In genomic region chr14:50985124-50985815, GRCh38 we compare ENCODE assay signal across 1 cellular context.
TF ChIP-seq lines count a peak whose summit lies in the region.

No MANE protein-coding gene starts in this region.

TF ChIP-seq in A549, 52 proteins besides CTCF, POLR2A, EP300 and RAD21:
- TF ChIP-seq GATA3 (IDR thresholded peaks at IDR 0.05; ENCODE audit: borderline replicate concordance) (no peak), CBX8 (IDR thresholded peaks at IDR 0.05) (no peak)
